10 cellular contexts compared by ENCODE assay signal in the genomic region with DNA sequence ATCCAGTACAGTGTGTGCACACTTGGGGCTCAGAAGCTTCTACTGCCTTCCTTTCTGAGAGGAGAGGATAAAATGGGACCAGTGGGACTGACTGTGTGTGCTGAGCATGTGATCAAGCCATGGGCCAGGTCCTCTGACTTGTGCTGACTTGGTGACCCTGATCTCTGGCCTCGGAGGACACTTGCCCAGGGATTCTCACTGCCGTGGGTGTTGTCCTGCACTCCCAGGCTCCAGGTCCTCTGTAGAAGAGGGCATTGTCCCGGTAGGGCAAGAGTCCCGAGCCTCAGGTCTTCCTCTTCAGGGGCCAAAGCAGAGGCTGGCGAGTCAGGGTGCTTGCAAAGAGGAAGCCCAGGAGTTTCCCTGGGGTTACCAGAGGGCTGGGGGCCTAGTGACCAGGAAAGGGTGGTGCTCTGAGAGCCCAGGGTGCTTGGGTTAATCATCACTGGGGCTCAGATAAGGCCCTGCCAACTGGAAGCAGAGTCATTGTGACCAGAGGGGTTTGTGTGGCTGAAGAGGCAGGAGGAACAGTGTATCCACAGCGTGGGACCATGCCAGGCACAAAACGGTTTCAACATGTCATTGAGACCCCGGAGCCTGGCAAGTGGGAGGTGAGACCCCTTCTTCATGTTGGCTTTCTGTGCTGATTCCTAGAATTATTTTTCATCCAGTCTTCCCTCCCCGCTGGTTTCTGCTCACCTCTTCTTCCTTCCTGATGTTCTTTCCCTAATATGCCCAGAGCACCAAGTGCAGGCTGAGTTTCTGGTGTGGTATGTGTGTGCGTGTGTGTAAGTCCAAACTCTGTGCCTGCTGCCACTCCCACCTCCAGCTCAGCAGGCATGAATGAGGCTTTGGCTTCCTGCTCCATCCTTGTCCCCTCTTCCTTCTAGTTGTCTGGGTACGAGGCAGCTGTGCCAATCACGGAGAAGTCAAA. TPM values are rescaled to one million over a fixed set of nuclear protein-coding genes. Genes with fewer than 3 reads are reported as not detected.
DNase-seq lines count a peak whose midpoint lies in the region; ATAC-seq, FAIRE-seq and TF ChIP-seq lines count a peak whose summit lies in the region.
"Had no signal": no experiment of that assay in that cellular context is flagged by ENCODE, and none has a peak within 500 bp of the region (broad histone marks: within the 10 kb centered on the region; RNA-seq: fewer than 3 reads in every experiment).

A gene with protein sequence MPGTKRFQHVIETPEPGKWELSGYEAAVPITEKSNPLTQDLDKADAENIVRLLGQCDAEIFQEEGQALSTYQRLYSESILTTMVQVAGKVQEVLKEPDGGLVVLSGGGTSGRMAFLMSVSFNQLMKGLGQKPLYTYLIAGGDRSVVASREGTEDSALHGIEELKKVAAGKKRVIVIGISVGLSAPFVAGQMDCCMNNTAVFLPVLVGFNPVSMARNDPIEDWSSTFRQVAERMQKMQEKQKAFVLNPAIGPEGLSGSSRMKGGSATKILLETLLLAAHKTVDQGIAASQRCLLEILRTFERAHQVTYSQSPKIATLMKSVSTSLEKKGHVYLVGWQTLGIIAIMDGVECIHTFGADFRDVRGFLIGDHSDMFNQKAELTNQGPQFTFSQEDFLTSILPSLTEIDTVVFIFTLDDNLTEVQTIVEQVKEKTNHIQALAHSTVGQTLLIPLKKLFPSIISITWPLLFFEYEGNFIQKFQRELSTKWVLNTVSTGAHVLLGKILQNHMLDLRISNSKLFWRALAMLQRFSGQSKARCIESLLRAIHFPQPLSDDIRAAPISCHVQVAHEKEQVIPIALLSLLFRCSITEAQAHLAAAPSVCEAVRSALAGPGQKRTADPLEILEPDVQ (plus strand): TSS at position 483 of the 931 bp plus-strand sequence. CDS start 66 bp downstream, at position 549.

- TF ChIP-seq POLR2A in GM12892 (IDR thresholded peaks at IDR 0.05; ENCODE audit: low read depth, low read length) (no peak), gastrocnemius medialis (IDR thresholded peaks at IDR 0.05) (no peak)

- intact Hi-C loops in mucosa of descending colon (cut with DNase I, micrococcal nuclease) (no loop called here), gastrocnemius medialis (cut with DNase I; ENCODE audit: low total_unique reads) (no loop called here)

- in situ Hi-C loops in gastrocnemius medialis (cut with MboI; ENCODE audit: low sequenced_read_pairs in 4 of 4): no loop called here

- TF ChIP-seq CTCF in C4-2B (conservative IDR thresholded peaks at IDR 0.05) (no peak), bronchial epithelial cell (IDR thresholded peaks at IDR 0.05; ENCODE audit: insufficient read depth, low read length, severe bottlenecking) (no peak), mucosa of descending colon (IDR thresholded peaks at IDR 0.05) (no peak), gastrocnemius medialis (IDR thresholded peaks at IDR 0.05 in 4 of 5, conservative IDR thresholded peaks at IDR 0.05 in 1 of 5) (no peak)

- no peak within 1 kb of the TSS for H3K9ac ChIP-seq in HUES6 (ENCODE audit: low read length)

- DNase-seq in bronchial epithelial cell (ENCODE audit: low read depth) (peak; percentile 59), mucosa of descending colon (peak in 1 of 3 donors; percentile 35), OCI-M2 (lab: John Stamatoyannopoulos, UW; ENCODE audit: unreplicated experiment) (no peak), GM12892 (ENCODE audit: insufficient read length) (no peak), gastrocnemius medialis (no peak)

- FAIRE-seq in bronchial epithelial cell (lab: Jason Lieb, UNC) (no peak), GM12892 (lab: Jason Lieb, UNC) (no peak)

- ATAC-seq in mucosa of descending colon (peak; percentile 74), HG03097 (IDR thresholded peaks at IDR 0.05; ENCODE audit: low FRiP score, unreplicated experiment) (no peak), gastrocnemius medialis (no peak)

- H3K27me3 ChIP-seq in HUES6 (ENCODE audit: control insufficient read depth, insufficient read depth, low read length) (peaks cover 56% of the 10 kb centered on the region), bronchial epithelial cell (ENCODE audit: control insufficient read depth, insufficient read depth, low read length) (no peaks in the 10 kb centered on the region), gastrocnemius medialis (peaks cover 13 to 23% (median 22%) of the 10 kb centered on the region in 3 donors)
- H3K27me3 ChIP-seq: vagina had no signal

- peaks cover 8% of the 10 kb centered on the region for H3K4me1 ChIP-seq in HUES6 (ENCODE audit: control insufficient read depth, insufficient read depth, low read length)
- H3K4me1 ChIP-seq in mucosa of descending colon (ENCODE audit: low read depth): peaks cover 3% of the 10 kb centered on the region
- peaks cover 0 to 6% of the 10 kb centered on the region in 2 donors for H3K4me1 ChIP-seq in gastrocnemius medialis

- no peaks in the 10 kb centered on the region for H3K9me3 ChIP-seq in HUES6 (ENCODE audit: control insufficient read depth, insufficient read depth, low read depth, low read length)
- no peaks in the 10 kb centered on the region for H3K9me3 ChIP-seq in mucosa of descending colon
- no peaks in the 10 kb centered on the region for H3K9me3 ChIP-seq in gastrocnemius medialis
- H3K9me3 ChIP-seq: vagina had no signal

- H3K4me3 ChIP-seq in HUES6 (ENCODE audit: low read depth, low read length) (peak within 1 kb of the TSS; percentile 93), bronchial epithelial cell (ENCODE audit: low read depth, low read length) (no peak within 1 kb of the TSS), mucosa of descending colon (no peak within 1 kb of the TSS), gastrocnemius medialis (no peak within 1 kb of the TSS)

- H3K27ac ChIP-seq in C4-2B (peak within 1 kb of the TSS; percentile 4; the same call in 1 of the 2 replicates), HUES6 (ENCODE audit: low read depth, low read length) (no peak within 1 kb of the TSS), gastrocnemius medialis (no peak within 1 kb of the TSS)

- H3K36me3 ChIP-seq in HUES6 (ENCODE audit: control insufficient read depth, insufficient read depth, low read length) (peaks cover 2% of the 10 kb centered on the region; the same call in 1 of the 2 replicates), bronchial epithelial cell (ENCODE audit: control insufficient read depth, insufficient read depth, low read length) (no peaks in the 10 kb centered on the region), mucosa of descending colon (ENCODE audit: low read depth) (no peaks in the 10 kb centered on the region), gastrocnemius medialis (no peaks in the 10 kb centered on the region)
- H3K36me3 ChIP-seq: vagina had no signal

RNA-seq across cellular contexts. Expression of the gene that starts here (rescaled TPM):
- total RNA-seq in bronchial epithelial cell: not detected in 2 replicates
- total RNA-seq in mucosa of descending colon: under 1 TPM in 1 of 3 donors, not detected in 2; 0.29 TPM
- polyA plus RNA-seq in GM12892 (2012; ENCODE audit: missing spikeins): not detected
- total RNA-seq in gastrocnemius medialis: under 1 TPM in 1 of 4 donors, not detected in 3; 0.40 TPM
- total RNA-seq: RPMI7951 had no signal

Comparison
In these comparisons a context has a peak if more than half of its experiments do, and no peak if none do; other contexts are left out.
1. Peak in DNase-seq in bronchial epithelial cell; RNA of the gene not detected or under 1 TPM.
2. Peak in ATAC-seq in mucosa of descending colon; RNA of the gene not detected or under 1 TPM.